Comparison of ENCODE assay signal across 1 cellular context in genomic region chr5:103842936-103843335, GRCh38.
TF ChIP-seq lines count a peak whose summit lies in the region.

No MANE protein-coding gene starts in this region.

TF ChIP-seq in SK-N-SH, 30 proteins besides CTCF, POLR2A, EP300 and RAD21 (continued from another document):
- TF ChIP-seq NRF1 (IDR thresholded peaks at IDR 0.05; ENCODE audit: low read depth, low read length) (no peak), JUND (IDR thresholded peaks at IDR 0.05) (peak; percentile 62), TEAD4 (IDR thresholded peaks at IDR 0.05; ENCODE audit: borderline replicate concordance, insufficient read depth) (peak; percentile 36; the same call in 1 of the 2 replicates), TCF12 (IDR thresholded peaks at IDR 0.05) (peak; percentile 51), SMC3 (IDR thresholded peaks at IDR 0.05; ENCODE audit: low read depth, low read length) (no peak), ELF1 (IDR thresholded peaks at IDR 0.05) (no peak)
- TF ChIP-seq, protein P1, sequence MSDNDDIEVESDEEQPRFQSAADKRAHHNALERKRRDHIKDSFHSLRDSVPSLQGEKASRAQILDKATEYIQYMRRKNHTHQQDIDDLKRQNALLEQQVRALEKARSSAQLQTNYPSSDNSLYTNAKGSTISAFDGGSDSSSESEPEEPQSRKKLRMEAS (IDR thresholded peaks at IDR 0.05; ENCODE audit: low read depth): no peak
